ENCODE assay signal across 1 cellular context in the genomic region with DNA sequence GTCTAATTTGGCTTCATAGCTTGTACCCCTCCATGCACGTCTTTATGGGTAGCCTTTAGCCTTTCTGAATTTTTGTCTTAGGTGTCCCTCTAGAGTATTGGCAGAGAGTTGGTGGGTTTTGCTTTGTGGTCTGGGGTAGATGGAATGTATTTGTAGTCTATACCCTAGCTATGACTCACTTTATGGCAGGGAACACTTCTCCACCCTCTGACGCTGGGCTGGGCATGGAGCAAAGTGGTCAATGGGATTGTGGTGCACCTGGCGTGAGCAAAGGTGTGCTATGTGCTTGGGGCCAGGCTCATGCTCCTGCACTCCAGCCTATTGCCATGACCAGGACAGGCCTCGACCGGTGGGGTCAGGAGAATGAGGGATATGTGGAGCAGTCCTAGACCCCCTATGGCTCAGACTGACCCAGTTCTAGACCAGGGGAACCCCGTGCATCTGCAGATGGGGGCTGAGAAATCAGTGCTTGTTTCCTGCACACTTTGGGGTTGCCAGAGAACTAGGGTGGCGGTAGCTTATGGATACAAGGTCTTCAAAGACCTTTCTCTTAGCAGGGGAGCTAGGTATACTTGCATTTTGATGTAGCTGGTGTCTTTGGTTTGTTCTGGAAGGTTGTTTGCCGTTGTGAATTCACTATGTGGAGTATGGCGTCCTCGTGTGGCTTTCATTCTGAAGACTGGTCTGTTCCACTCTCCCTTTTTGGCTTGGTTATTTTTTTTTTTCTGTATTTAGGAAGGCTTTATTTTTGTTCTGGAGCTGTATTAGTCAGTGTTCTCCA.
TF ChIP-seq lines count a peak whose summit lies in the region.

No MANE protein-coding gene starts in this region.

TF ChIP-seq in K562, 482 proteins besides CTCF, POLR2A, EP300 and RAD21:
- TF ChIP-seq GTF2A2 (tag; IDR thresholded peaks at IDR 0.05): no peak
- no peak for TF ChIP-seq ZNF551 (CRISPR knock-in tag; IDR thresholded peaks at IDR 0.05)
- TF ChIP-seq HNRNPL (IDR thresholded peaks at IDR 0.05; ENCODE audit: low read depth, low read length): no peak
- TF ChIP-seq ZNF384 (IDR thresholded peaks at IDR 0.05; ENCODE audit: low read depth, low read length): 0 out of 2 replicates have a peak, but pooled peaks have one; percentile 50
- TF ChIP-seq SMC3 (conservative IDR thresholded peaks at IDR 0.05; ENCODE audit: insufficient read depth, low read depth, low read length): peak; percentile 48; the same call in 1 of the 2 replicates
- no peak for TF ChIP-seq KAT2B (IDR thresholded peaks at IDR 0.05; ENCODE audit: low read depth, low read length)
- TF ChIP-seq MTA2 (IDR thresholded peaks at IDR 0.05; ENCODE audit: low read depth): no peak
- TF ChIP-seq TCF3 (CRISPR knock-in tag; IDR thresholded peaks at IDR 0.05): no peak
- TF ChIP-seq ZFP36 (IDR thresholded peaks at IDR 0.05; ENCODE audit: low read depth, low read length, partially characterized antibody): no peak
- TF ChIP-seq, protein P1, sequence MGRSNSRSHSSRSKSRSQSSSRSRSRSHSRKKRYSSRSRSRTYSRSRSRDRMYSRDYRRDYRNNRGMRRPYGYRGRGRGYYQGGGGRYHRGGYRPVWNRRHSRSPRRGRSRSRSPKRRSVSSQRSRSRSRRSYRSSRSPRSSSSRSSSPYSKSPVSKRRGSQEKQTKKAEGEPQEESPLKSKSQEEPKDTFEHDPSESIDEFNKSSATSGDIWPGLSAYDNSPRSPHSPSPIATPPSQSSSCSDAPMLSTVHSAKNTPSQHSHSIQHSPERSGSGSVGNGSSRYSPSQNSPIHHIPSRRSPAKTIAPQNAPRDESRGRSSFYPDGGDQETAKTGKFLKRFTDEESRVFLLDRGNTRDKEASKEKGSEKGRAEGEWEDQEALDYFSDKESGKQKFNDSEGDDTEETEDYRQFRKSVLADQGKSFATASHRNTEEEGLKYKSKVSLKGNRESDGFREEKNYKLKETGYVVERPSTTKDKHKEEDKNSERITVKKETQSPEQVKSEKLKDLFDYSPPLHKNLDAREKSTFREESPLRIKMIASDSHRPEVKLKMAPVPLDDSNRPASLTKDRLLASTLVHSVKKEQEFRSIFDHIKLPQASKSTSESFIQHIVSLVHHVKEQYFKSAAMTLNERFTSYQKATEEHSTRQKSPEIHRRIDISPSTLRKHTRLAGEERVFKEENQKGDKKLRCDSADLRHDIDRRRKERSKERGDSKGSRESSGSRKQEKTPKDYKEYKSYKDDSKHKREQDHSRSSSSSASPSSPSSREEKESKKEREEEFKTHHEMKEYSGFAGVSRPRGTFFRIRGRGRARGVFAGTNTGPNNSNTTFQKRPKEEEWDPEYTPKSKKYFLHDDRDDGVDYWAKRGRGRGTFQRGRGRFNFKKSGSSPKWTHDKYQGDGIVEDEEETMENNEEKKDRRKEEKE (IDR thresholded peaks at IDR 0.05; ENCODE audit: borderline replicate concordance in 1 of 2, control insufficient read depth in 1 of 2, low read depth in 2 of 2, low read length in 1 of 2): peak in 1 of 2 experiments; percentile 64; a peak in 1 of 4 replicates
- no peak for TF ChIP-seq NCOR1 (IDR thresholded peaks at IDR 0.05)
- TF ChIP-seq CC2D1A (IDR thresholded peaks at IDR 0.05): peak; percentile 71
- no peak for TF ChIP-seq NFATC3 (IDR thresholded peaks at IDR 0.05)
- no peak for TF ChIP-seq ZBTB7A (IDR thresholded peaks at IDR 0.05; ENCODE audit: borderline replicate concordance, control insufficient read depth, low read depth, low read length)
- no peak for TF ChIP-seq PML (IDR thresholded peaks at IDR 0.05; ENCODE audit: low read length)
- TF ChIP-seq PHB2 (IDR thresholded peaks at IDR 0.05; ENCODE audit: low read depth): no peak
- TF ChIP-seq COPS2 (conservative IDR thresholded peaks at IDR 0.05): no peak
- TF ChIP-seq ZNF146 (CRISPR knock-in tag; IDR thresholded peaks at IDR 0.05; ENCODE audit: unreplicated experiment): no peak
- peak; percentile 97 for TF ChIP-seq ARID2 (IDR thresholded peaks at IDR 0.05)
- TF ChIP-seq, protein P2, sequence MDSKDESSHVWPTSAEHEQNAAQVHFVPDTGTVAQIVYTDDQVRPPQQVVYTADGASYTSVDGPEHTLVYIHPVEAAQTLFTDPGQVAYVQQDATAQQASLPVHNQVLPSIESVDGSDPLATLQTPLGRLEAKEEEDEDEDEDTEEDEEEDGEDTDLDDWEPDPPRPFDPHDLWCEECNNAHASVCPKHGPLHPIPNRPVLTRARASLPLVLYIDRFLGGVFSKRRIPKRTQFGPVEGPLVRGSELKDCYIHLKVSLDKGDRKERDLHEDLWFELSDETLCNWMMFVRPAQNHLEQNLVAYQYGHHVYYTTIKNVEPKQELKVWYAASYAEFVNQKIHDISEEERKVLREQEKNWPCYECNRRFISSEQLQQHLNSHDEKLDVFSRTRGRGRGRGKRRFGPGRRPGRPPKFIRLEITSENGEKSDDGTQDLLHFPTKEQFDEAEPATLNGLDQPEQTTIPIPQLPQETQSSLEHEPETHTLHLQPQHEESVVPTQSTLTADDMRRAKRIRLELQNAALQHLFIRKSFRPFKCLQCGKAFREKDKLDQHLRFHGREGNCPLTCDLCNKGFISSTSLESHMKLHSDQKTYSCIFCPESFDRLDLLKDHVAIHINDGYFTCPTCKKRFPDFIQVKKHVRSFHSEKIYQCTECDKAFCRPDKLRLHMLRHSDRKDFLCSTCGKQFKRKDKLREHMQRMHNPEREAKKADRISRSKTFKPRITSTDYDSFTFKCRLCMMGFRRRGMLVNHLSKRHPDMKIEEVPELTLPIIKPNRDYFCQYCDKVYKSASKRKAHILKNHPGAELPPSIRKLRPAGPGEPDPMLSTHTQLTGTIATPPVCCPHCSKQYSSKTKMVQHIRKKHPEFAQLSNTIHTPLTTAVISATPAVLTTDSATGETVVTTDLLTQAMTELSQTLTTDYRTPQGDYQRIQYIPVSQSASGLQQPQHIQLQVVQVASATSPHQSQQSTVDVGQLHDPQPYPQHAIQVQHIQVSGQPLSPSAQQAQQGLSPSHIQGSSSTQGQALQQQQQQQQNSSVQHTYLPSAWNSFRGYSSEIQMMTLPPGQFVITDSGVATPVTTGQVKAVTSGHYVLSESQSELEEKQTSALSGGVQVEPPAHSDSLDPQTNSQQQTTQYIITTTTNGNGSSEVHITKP (IDR thresholded peaks at IDR 0.05; ENCODE audit: partially characterized antibody): peak; percentile 60
TF ChIP-seq in K562: peak in this region for 6.
